Comparison of ENCODE assay signal across 32 cellular contexts in genomic region chr20:44807051-44807683, GRCh38. TPM values are rescaled to one million over a fixed set of nuclear protein-coding genes. Genes with fewer than 3 reads are reported as not detected.
"Had no signal": no experiment of that assay in that cellular context is flagged by ENCODE, and none has a peak within 500 bp of the region (broad histone marks: within the 10 kb centered on the region; RNA-seq: fewer than 3 reads in every experiment).

No MANE protein-coding gene starts in this region.

- DNase-seq: activated CD4-positive, alpha-beta memory T cell treated with anti-CD3 and anti-CD28 coated beads, Interleukin-2, amount 10 ng/mL, durations not matched to agents 7 days and 5 days; activated CD4-positive, alpha-beta T cell treated with anti-CD3 and anti-CD28 coated beads for 36 hours; activated CD4-positive, alpha-beta T cell treated with anti-CD3 and anti-CD28 coated beads, Interleukin-2, amount 50 U/mL, for 1 hour; activated gamma-delta T cell; activated naive CD4-positive, alpha-beta T cell treated with anti-CD3 and anti-CD28 coated beads for 36 hours; activated T-cell treated with anti-CD3 and anti-CD28 coated beads for 4 hours; activated T-cell treated with anti-CD3 and anti-CD28 coated beads, Interleukin-2, amount 50 U/mL, for 48 hours; amygdala; brain microvascular endothelial cell; MV-4-11; NCI-H1105; NCI-H1436; NCI-H1694 treated with DMSO at 0.1 percent for 48 hours; NCI-H2081; NCI-H2171 treated with DMSO at 0.1 percent for 48 hours; NCI-H226; NCI-H510A; NCI-H526 treated with DMSO at 0.1 percent for 48 hours; NCI-H82; NK-92 treated with Interleukin-12 subunit alpha and Interleukin-12 subunit beta, amount 100 ng/mL, for 24 hours; OCI-M1; Right ventricle myocardium superior; RPMI8226; SJCRH30; SK-N-SH; T-helper 1 cell; WERI-Rb-1 had no signal

- H3K27ac Mint-ChIP-seq: activated CD4-positive, alpha-beta memory T cell treated with anti-CD3 and anti-CD28 coated beads, Interleukin-2, amount 10 ng/mL, durations not matched to agents 7 days and 5 days; activated CD4-positive, alpha-beta T cell treated with anti-CD3 and anti-CD28 coated beads for 36 hours; activated naive CD4-positive, alpha-beta T cell treated with anti-CD3 and anti-CD28 coated beads for 36 hours; activated naive CD8-positive, alpha-beta T cell; activated T-helper 17 cell treated with anti-CD3 and anti-CD28 coated beads, Interleukin-2, amount 50 U/mL, for 72 hours had no signal

- H3K9me3 Mint-ChIP-seq: activated CD4-positive, alpha-beta memory T cell treated with anti-CD3 and anti-CD28 coated beads, Interleukin-2, amount 10 ng/mL, durations not matched to agents 7 days and 5 days; activated naive CD4-positive, alpha-beta T cell treated with anti-CD3 and anti-CD28 coated beads for 36 hours; activated T-helper 17 cell treated with anti-CD3 and anti-CD28 coated beads, Interleukin-2, amount 50 U/mL, for 72 hours had no signal

- H3K4me3 Mint-ChIP-seq: activated CD4-positive, alpha-beta memory T cell treated with anti-CD3 and anti-CD28 coated beads, Interleukin-2, amount 10 ng/mL, durations not matched to agents 7 days and 5 days; activated CD4-positive, alpha-beta T cell treated with anti-CD3 and anti-CD28 coated beads for 36 hours; activated naive CD4-positive, alpha-beta T cell treated with anti-CD3 and anti-CD28 coated beads for 36 hours; activated naive CD8-positive, alpha-beta T cell; activated T-helper 17 cell treated with anti-CD3 and anti-CD28 coated beads, Interleukin-2, amount 50 U/mL, for 72 hours had no signal

- H3K36me3 Mint-ChIP-seq: activated naive CD8-positive, alpha-beta T cell had no signal

- H3K4me1 Mint-ChIP-seq: activated T-helper 17 cell treated with anti-CD3 and anti-CD28 coated beads, Interleukin-2, amount 50 U/mL, for 72 hours had no signal

- ATAC-seq: activated CD4-positive, alpha-beta T cell treated with anti-CD3 and anti-CD28 coated beads for 36 hours; activated T-helper 17 cell treated with anti-CD3 and anti-CD28 coated beads, Interleukin-2, amount 50 U/mL, for 72 hours; Panc1 had no signal

RNA-seq across cellular contexts. Expression of gene RIMS4, which starts 3.2 kb away (rescaled TPM):
- total RNA-seq: activated CD4-positive, alpha-beta memory T cell treated with anti-CD3 and anti-CD28 coated beads, Interleukin-2, amount 10 ng/mL, durations not matched to agents 7 days and 5 days; activated CD4-positive, alpha-beta T cell treated with anti-CD3 and anti-CD28 coated beads for 36 hours; MCF 10A; SJCRH30; T-helper 2 cell treated with Interferon-gamma antibody and Interleukin-4, amounts not matched to agents 100 ng/mL and 5 ng/mL, for 36 hours had no signal
